In genomic region chr17:28041068-28041843, GRCh38 we compare ENCODE assay signal across 8 cellular contexts.
A peak's percentile ranks its signal among the peaks of the same experiment; 100 is the strongest.
DNase-seq lines count a peak whose midpoint lies in the region; ATAC-seq and TF ChIP-seq lines count a peak whose summit lies in the region.

No MANE protein-coding gene starts in this region.

- H3K4me3 ChIP-seq in AG10803 (ENCODE audit: low read length) = peak overlapping the region; percentile 82

- ATAC-seq in GM19035 (IDR thresholded peaks at IDR 0.05; ENCODE audit: unreplicated experiment) (peak; percentile 88), HG03342 (IDR thresholded peaks at IDR 0.05; ENCODE audit: unreplicated experiment) (peak; percentile 87)

- DNase-seq in AG10803 (ENCODE audit: low read depth) (peak; percentile 100), NCI-H345 treated with DMSO at 0.1 percent for 48 hours (lab: John Stamatoyannopoulos, UW; ENCODE audit: unreplicated experiment) (peak; percentile 99), cerebellar cortex (ENCODE audit: low spot score) (peak; percentile 100), iris pigment epithelial cell (ENCODE audit: low read depth) (peak; percentile 100)
- DNase-seq in activated CD4-positive, CD25-positive, alpha-beta regulatory T cell treated with anti-CD3 and anti-CD28 coated beads, Interleukin-2, amount 50 U/mL, for 16 hours (ENCODE audit: low read depth, low spot score) = peak; percentile 97
- DNase-seq in stimulated activated CD4-positive, alpha-beta T cell treated with anti-CD3 and anti-CD28 coated beads, Interleukin-12 subunit alpha, Interleukin-12 subunit beta, amount 100 ng/mL, for 24 hours (ENCODE audit: low read depth in 2 of 2) = peak; percentile 99

- no peak for TF ChIP-seq CTCF in AG10803 (conservative IDR thresholded peaks at IDR 0.05; ENCODE audit: low read length)

Comparison
In these comparisons a context has a peak if more than half of its experiments do, and no peak if none do; other contexts are left out.
1. Peak in every context shown above with its lines: DNase-seq, ATAC-seq and H3K4me3 ChIP-seq.